Comparison of ENCODE assay signal across 8 cellular contexts in genomic region chr1:51729156-51729823, GRCh38.
DNase-seq lines count a peak whose midpoint lies in the region; ATAC-seq and TF ChIP-seq lines count a peak whose summit lies in the region.

No MANE protein-coding gene starts in this region.

- peak; percentile 90 for ATAC-seq in HG02623 (IDR thresholded peaks at IDR 0.05; ENCODE audit: unreplicated experiment)
- peak; percentile 98 for ATAC-seq in activated naive CD8-positive, alpha-beta T cell treated with anti-CD3 and anti-CD28 coated beads, Interleukin-2, amount 10 ng/mL, durations not matched to agents 7 days and 5 days (ENCODE audit: low read depth)
- ATAC-seq in heart left ventricle = peak; percentile 90 to 97 (median 96)

- DNase-seq in NCI-H1092 treated with DMSO at 0.1 percent for 48 hours (lab: John Stamatoyannopoulos, UW) (peak; percentile 86), SKM-1 (lab: John Stamatoyannopoulos, UW; ENCODE audit: unreplicated experiment) (peak; percentile 87), heart left ventricle (peak; percentile 93 to 96 (median 93)), pons (ENCODE audit: low spot score) (peak; percentile 67), type B pancreatic cell (ENCODE audit: extremely low spot score, unreplicated experiment) (peak; percentile 92)
- DNase-seq in activated naive CD8-positive, alpha-beta T cell treated with anti-CD3 and anti-CD28 coated beads, Interleukin-2, amount 10 ng/mL, durations not matched to agents 7 days and 5 days = peak; percentile 93

- H3K9me3 ChIP-seq in heart left ventricle = no peaks in the 10 kb centered on the region

- no peaks in the 10 kb centered on the region for H3K27me3 ChIP-seq in heart left ventricle

- WGBS in heart left ventricle, 4 donors = 2 to 5% (median 3%) methylated on average over 25 to 53 of the region's 53 CpGs

- POLR2A ChIA-PET in activated naive CD8-positive, alpha-beta T cell treated with anti-CD3 and anti-CD28 coated beads, Interleukin-2, amount 10 ng/mL, durations not matched to agents 7 days and 5 days (lab: Charles Lee) = interaction anchor here (0.5 to 2.5 kb wide), 8 partner anchors 10 to 636 kb away, joined by 3 to 11 read pairs (median 4); partner anchors contain the start of genes CC2D1B and EPS15

- TF ChIP-seq POLR2A in GM10847 (IDR thresholded peaks at IDR 0.05; ENCODE audit: extremely low read depth, insufficient read length) (peak; percentile 52), heart left ventricle (IDR thresholded peaks at IDR 0.05) (peak in 1 of 2 donors; percentile 48)

- H3K27me3 Mint-ChIP-seq in activated naive CD8-positive, alpha-beta T cell treated with anti-CD3 and anti-CD28 coated beads, Interleukin-2, amount 10 ng/mL, durations not matched to agents 7 days and 5 days = no peaks in the 10 kb centered on the region
- no peaks in the 10 kb centered on the region for H3K27me3 Mint-ChIP-seq in type B pancreatic cell

- no peaks in the 10 kb centered on the region for H3K36me3 ChIP-seq in heart left ventricle

- no peak for TF ChIP-seq CTCF in heart left ventricle (IDR thresholded peaks at IDR 0.05)
- TF ChIP-seq CTCF in type B pancreatic cell (conservative IDR thresholded peaks at IDR 0.05) = no peak

- peak overlapping the region; percentile 91 for H3K4me3 Mint-ChIP-seq in activated naive CD8-positive, alpha-beta T cell treated with anti-CD3 and anti-CD28 coated beads, Interleukin-2, amount 10 ng/mL, durations not matched to agents 7 days and 5 days
- H3K4me3 Mint-ChIP-seq in type B pancreatic cell = peak overlapping the region; percentile 95

- no peaks in the 10 kb centered on the region for H3K36me3 Mint-ChIP-seq in activated naive CD8-positive, alpha-beta T cell treated with anti-CD3 and anti-CD28 coated beads, Interleukin-2, amount 10 ng/mL, durations not matched to agents 7 days and 5 days
- no peaks in the 10 kb centered on the region for H3K36me3 Mint-ChIP-seq in type B pancreatic cell

- peak overlapping the region; percentile 83 for H3K27ac Mint-ChIP-seq in activated naive CD8-positive, alpha-beta T cell treated with anti-CD3 and anti-CD28 coated beads, Interleukin-2, amount 10 ng/mL, durations not matched to agents 7 days and 5 days
- peak overlapping the region; percentile 83 for H3K27ac Mint-ChIP-seq in type B pancreatic cell

- H3K9me3 Mint-ChIP-seq in activated naive CD8-positive, alpha-beta T cell treated with anti-CD3 and anti-CD28 coated beads, Interleukin-2, amount 10 ng/mL, durations not matched to agents 7 days and 5 days = no peaks in the 10 kb centered on the region
- no peaks in the 10 kb centered on the region for H3K9me3 Mint-ChIP-seq in type B pancreatic cell

- intact Hi-C loops in heart left ventricle (cut with DNase I) = loop anchor here in 2 of 10 donors (5.0 kb wide), 2 partner anchors 37 to 62 kb away; no protein-coding TSS in a partner anchor

- H3K4me1 Mint-ChIP-seq in activated naive CD8-positive, alpha-beta T cell treated with anti-CD3 and anti-CD28 coated beads, Interleukin-2, amount 10 ng/mL, durations not matched to agents 7 days and 5 days = peaks cover 18% of the 10 kb centered on the region
- peaks cover 28% of the 10 kb centered on the region for H3K4me1 Mint-ChIP-seq in type B pancreatic cell (ENCODE audit: unreplicated experiment)

- H3K4me1 ChIP-seq in heart left ventricle = peaks cover 0 to 64% (median 43%) of the 10 kb centered on the region in 12 donors

- H3K4me3 ChIP-seq in heart left ventricle = peak overlapping the region; percentile 42 to 87 (median 73)

- peak overlapping the region; percentile 62 to 93 (median 88) for H3K27ac ChIP-seq in heart left ventricle

Comparison
In these comparisons a context has a peak if more than half of its experiments do, and no peak if none do; other contexts are left out.
1. Peak in every context shown above with its lines: DNase-seq, ATAC-seq, H3K4me3 ChIP-seq and H3K27ac ChIP-seq.